In the genomic region with DNA sequence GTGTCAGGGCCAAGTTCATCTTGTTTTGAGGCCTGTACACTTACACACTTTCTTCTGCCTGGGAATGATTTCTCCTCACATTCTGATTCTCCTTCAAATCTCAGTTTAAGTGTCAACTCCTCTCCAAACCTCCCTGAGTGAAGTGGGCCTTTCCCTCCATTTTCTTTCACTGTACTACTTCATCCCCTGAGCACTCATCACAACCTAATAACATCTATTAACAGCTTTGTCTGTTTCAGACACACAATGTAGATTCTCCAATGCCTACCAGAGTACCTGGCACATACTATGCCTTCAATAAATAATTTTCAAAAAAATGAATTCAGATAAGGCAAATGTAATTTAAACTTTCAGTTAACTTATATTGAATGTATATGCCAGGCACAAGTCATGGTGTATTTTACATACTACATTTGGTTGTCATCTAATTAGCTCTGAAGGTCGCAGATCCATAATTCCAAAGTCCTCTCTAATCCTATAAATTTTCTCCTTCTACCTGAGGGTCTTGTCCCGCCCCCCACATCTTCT, we compare ENCODE assay signal across 8 cellular contexts. TPM values are rescaled to one million over a fixed set of nuclear protein-coding genes. Genes with fewer than 3 reads are reported as not detected.
DNase-seq lines count a peak whose midpoint lies in the region; ATAC-seq, FAIRE-seq and TF ChIP-seq lines count a peak whose summit lies in the region.

No MANE protein-coding gene starts in this region.

- intact Hi-C loops in K562 (cut with micrococcal nuclease) = no loop called here

- ATAC-seq in HG03439 (IDR thresholded peaks at IDR 0.05; ENCODE audit: unreplicated experiment) (peak; percentile 4), K562 (no peak)

- H4K20me1 ChIP-seq in K562 (replicated peaks; ENCODE audit: control insufficient read depth, insufficient read depth, low read length) = no peaks in the 10 kb centered on the region

- DNase-seq in NCI-H2171 treated with DMSO at 0.1 percent for 48 hours (lab: John Stamatoyannopoulos, UW) (peak; percentile 41), NCI-H2171 (lab: John Stamatoyannopoulos, UW) (no peak), K562 (ENCODE audit: extremely low read depth in 1 of 4, low spot score in 3 of 4) (peak in 2 of 4 experiments; percentile 1 to 5), GM19239 (ENCODE audit: insufficient read length, low spot score) (no peak), NCI-H748 (lab: John Stamatoyannopoulos, UW; ENCODE audit: unreplicated experiment) (no peak), NCI-H446 treated with DMSO at 0.1 percent for 48 hours (lab: John Stamatoyannopoulos, UW) (no peak)

- FAIRE-seq in K562 (lab: Jason Lieb, UNC) (no peak), GM19239 (lab: Jason Lieb, UNC) (no peak)

- in situ Hi-C loops in K562 (cut with MboI) = no loop called here

- H3K36me3 ChIP-seq in K562 (ENCODE audit: control insufficient read depth, insufficient read depth, low read length) (no peaks in the 10 kb centered on the region), mesodermal cell (ENCODE audit: control insufficient read depth, insufficient read depth, low read length) (peaks cover 2% of the 10 kb centered on the region)

- H3K4me2 ChIP-seq in K562 (ENCODE audit: insufficient read depth, low read length) = peak overlapping the region; percentile 89

- peaks cover 0 to 6% of the 10 kb centered on the region in 2 experiments; a peak in 2 of 5 replicates for H3K4me1 ChIP-seq in K562 (replicated peaks in 1 of 2; ENCODE audit: control insufficient read depth in 2 of 2, insufficient read depth in 2 of 2, low read length in 2 of 2)
- no peaks in the 10 kb centered on the region for H3K4me1 ChIP-seq in mesodermal cell (ENCODE audit: control insufficient read depth, insufficient read depth, low read length, poor library complexity, severe bottlenecking)

- H3K79me2 ChIP-seq in K562 (ENCODE audit: control insufficient read depth, insufficient read depth, low read length) = peaks cover 13% of the 10 kb centered on the region

- no peaks in the 10 kb centered on the region for H3K9me1 ChIP-seq in K562 (ENCODE audit: control insufficient read depth, insufficient read depth, low read length)

- TF ChIP-seq CTCF in K562 (IDR thresholded peaks at IDR 0.05 in 2 of 3, conservative IDR thresholded peaks at IDR 0.05 in 1 of 3; ENCODE audit: insufficient read depth in 2 of 3, low read depth in 1 of 3, low read length in 3 of 3) = no peak

- no peak for TF ChIP-seq POLR2A in K562 (conservative IDR thresholded peaks at IDR 0.05)

- CTCF ChIA-PET in K562 (lab: Yijun Ruan, JAX; ENCODE audit: low intra/inter-chr PET ratio) = no interaction called here

- H3K27me3 ChIP-seq in K562 (ENCODE audit: control insufficient read depth in 2 of 2, insufficient read depth in 2 of 2, low read length in 2 of 2) = no peaks in the 10 kb centered on the region

- H3K4me3 ChIP-seq in K562 = peak overlapping the region; percentile 79
- peak overlapping the region; percentile 92 for H3K4me3 ChIP-seq in mesodermal cell (ENCODE audit: extremely low read depth, insufficient read depth, low read length, poor library complexity, severe bottlenecking)

- POLR2A ChIA-PET in K562 (lab: Yijun Ruan, JAX) = no interaction called here

- H3K9ac ChIP-seq in K562 (ENCODE audit: insufficient read depth in 1 of 2, low read depth in 2 of 2, low read length in 2 of 2) = no peak overlapping the region

- H2AFZ ChIP-seq in K562 (ENCODE audit: low read depth, low read length) = peak overlapping the region; percentile 96

- no peak for TF ChIP-seq EP300 in K562 (IDR thresholded peaks at IDR 0.05; ENCODE audit: low read length)

- no peak for TF ChIP-seq RAD21 in K562 (CRISPR knock-in tag; conservative IDR thresholded peaks at IDR 0.05 in 1 of 2, IDR thresholded peaks at IDR 0.05 in 1 of 2)

- H3K27ac ChIP-seq in K562 (ENCODE audit: extremely low read depth, low read depth, low read length) (no peak overlapping the region; the same call in 2 of the 3 replicates), mesodermal cell (ENCODE audit: low read depth, low read length, severe bottlenecking) (no peak overlapping the region)

- BruUV-seq in K562 (replicated peaks; lab: Mats Ljungman, UMichigan) = no TSS peak

- H3K9me3 ChIP-seq in K562 (replicated peaks; ENCODE audit: control insufficient read depth, insufficient read depth, low read depth, low read length) = no peaks in the 10 kb centered on the region
- no peaks in the 10 kb centered on the region for H3K9me3 ChIP-seq in mesodermal cell (ENCODE audit: control insufficient read depth, low read length)

- 0% methylated on average over 2 of the region's 2 CpGs for WGBS in K562 (ENCODE audit: insufficient coverage, low coverage, missing lambda C conversion rate)
- 0% methylated on average over 1 of the region's 2 CpGs for WGBS in mesodermal cell (ENCODE audit: insufficient coverage in 2 of 2), 2 experiments

TF ChIP-seq in K562, 482 proteins besides CTCF, POLR2A, EP300 and RAD21 (continues in another document):
- TF ChIP-seq, protein P1, sequence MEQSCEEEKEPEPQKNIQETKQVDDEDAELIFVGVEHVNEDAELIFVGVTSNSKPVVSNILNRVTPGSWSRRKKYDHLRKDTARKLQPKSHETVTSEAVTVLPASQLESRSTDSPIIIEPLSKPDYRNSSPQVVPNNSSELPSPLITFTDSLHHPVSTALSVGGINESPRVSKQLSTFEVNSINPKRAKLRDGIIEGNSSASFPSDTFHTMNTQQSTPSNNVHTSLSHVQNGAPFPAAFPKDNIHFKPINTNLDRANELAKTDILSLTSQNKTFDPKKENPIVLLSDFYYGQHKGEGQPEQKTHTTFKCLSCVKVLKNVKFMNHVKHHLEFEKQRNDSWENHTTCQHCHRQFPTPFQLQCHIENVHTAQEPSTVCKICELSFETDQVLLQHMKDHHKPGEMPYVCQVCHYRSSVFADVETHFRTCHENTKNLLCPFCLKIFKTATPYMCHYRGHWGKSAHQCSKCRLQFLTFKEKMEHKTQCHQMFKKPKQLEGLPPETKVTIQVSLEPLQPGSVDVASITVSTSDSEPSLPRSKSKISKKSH (CRISPR knock-in tag; IDR thresholded peaks at IDR 0.05) = no peak
- TF ChIP-seq, protein P2, sequence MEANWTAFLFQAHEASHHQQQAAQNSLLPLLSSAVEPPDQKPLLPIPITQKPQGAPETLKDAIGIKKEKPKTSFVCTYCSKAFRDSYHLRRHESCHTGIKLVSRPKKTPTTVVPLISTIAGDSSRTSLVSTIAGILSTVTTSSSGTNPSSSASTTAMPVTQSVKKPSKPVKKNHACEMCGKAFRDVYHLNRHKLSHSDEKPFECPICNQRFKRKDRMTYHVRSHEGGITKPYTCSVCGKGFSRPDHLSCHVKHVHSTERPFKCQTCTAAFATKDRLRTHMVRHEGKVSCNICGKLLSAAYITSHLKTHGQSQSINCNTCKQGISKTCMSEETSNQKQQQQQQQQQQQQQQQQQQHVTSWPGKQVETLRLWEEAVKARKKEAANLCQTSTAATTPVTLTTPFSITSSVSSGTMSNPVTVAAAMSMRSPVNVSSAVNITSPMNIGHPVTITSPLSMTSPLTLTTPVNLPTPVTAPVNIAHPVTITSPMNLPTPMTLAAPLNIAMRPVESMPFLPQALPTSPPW (CRISPR knock-in tag; IDR thresholded peaks at IDR 0.05) = 0 out of 2 replicates have a peak, but pooled peaks have one; percentile 1

RNA-seq across cellular contexts. Expression of gene COG6, which starts 0.4 kb away (rescaled TPM):
- 26.4 and 84.9 TPM in 2 replicates for total RNA-seq in K562 (2011; cell fraction: chromatin; rRNA removed; ENCODE audit: low replicate concordance)
- 11.5 and 22.0 TPM in 2 replicates for total RNA-seq in K562 (2011; cell fraction: nucleolus; rRNA removed)
- 13.7 and 19.4 TPM in 2 replicates for total RNA-seq in K562 (2011; cell fraction: nucleoplasm; rRNA removed)
- total RNA-seq in K562 (2014; rRNA removed) = 8.6 and 8.7 TPM in 2 replicates
- 11.0 and 12.0 TPM in 2 replicates for total RNA-seq in K562 (2014; rRNA removed; fragmentation: Illumina TruSeq; extraction: Trizol)
- 9.2 and 9.7 TPM in 2 replicates for total RNA-seq in K562 (2015; rRNA removed; fragmentation: Illumina TruSeq; extraction: Trizol)
- 14.0 and 14.8 TPM in 2 replicates for total RNA-seq in K562 (2021)
- polyA plus RNA-seq in K562 (2011; rRNA removed) = 20.0 and 20.9 TPM in 2 replicates
- polyA plus RNA-seq in K562 (2011; cell fraction: cytosol; rRNA removed) = 6.1 and 12.2 TPM in 2 replicates
- polyA plus RNA-seq in K562 (2011; cell fraction: nucleus; rRNA removed) = 7.4 and 17.9 TPM in 2 replicates
- polyA plus RNA-seq in K562 (2012) = 4.4 and 8.2 TPM in 2 replicates
- polyA plus RNA-seq in K562 (2014; fragmentation: Illumina TruSeq; extraction: Trizol) = 7.5 and 9.6 TPM in 2 replicates
- polyA plus RNA-seq in K562 (2014; fragmentation: Nextera tagmentation; extraction: Ambion mirVana) = 1 to 10 TPM; 2.6 to 4.0 TPM
- 7.6 and 8.3 TPM in 2 replicates for polyA plus RNA-seq in K562 (2014; rRNA removed)
- 21.3 and 27.1 TPM in 2 replicates for polyA minus RNA-seq in K562 (2011; rRNA and poly(A)+ RNA removed)
- polyA minus RNA-seq in K562 (2011; cell fraction: cytosol; rRNA and poly(A)+ RNA removed) = 8.7 and 9.2 TPM in 2 replicates
- 27.9 and 65.5 TPM in 2 replicates for polyA minus RNA-seq in K562 (2011; cell fraction: nucleus; rRNA and poly(A)+ RNA removed)
- polyA plus RNA-seq in mesodermal cell (2013, experiment 1 of 2) = 35.4 TPM
- polyA plus RNA-seq in mesodermal cell (2013, experiment 2 of 2) = 38.6 TPM

RNA-seq across cellular contexts. Expression of gene LHFPL6, which starts 52.1 kb away (rescaled TPM):
- not detected in 2 replicates for total RNA-seq in K562 (2011; cell fraction: chromatin; rRNA removed; ENCODE audit: low replicate concordance)
- total RNA-seq in K562 (2011; cell fraction: nucleolus; rRNA removed) = not detected in 2 replicates
- not detected in 2 replicates for total RNA-seq in K562 (2011; cell fraction: nucleoplasm; rRNA removed)
- total RNA-seq in K562 (2014; rRNA removed) = not detected in 2 replicates
- total RNA-seq in K562 (2014; rRNA removed; fragmentation: Illumina TruSeq; extraction: Trizol) = not detected in 2 replicates
- total RNA-seq in K562 (2015; rRNA removed; fragmentation: Illumina TruSeq; extraction: Trizol) = not detected in 2 replicates
- 0.18 TPM in 1 of 2 replicates, not detected in the other for total RNA-seq in K562 (2021)
- polyA plus RNA-seq in K562 (2011; rRNA removed) = not detected in 2 replicates
- polyA plus RNA-seq in K562 (2011; cell fraction: cytosol; rRNA removed) = not detected in 2 replicates
- not detected in 2 replicates for polyA plus RNA-seq in K562 (2011; cell fraction: nucleus; rRNA removed)
- not detected in 2 replicates for polyA plus RNA-seq in K562 (2012)
- polyA plus RNA-seq in K562 (2014; fragmentation: Illumina TruSeq; extraction: Trizol) = not detected in 2 replicates
- not detected for polyA plus RNA-seq in K562 (2014; fragmentation: Nextera tagmentation; extraction: Ambion mirVana)
- not detected in 2 replicates for polyA plus RNA-seq in K562 (2014; rRNA removed)
- polyA minus RNA-seq in K562 (2011; rRNA and poly(A)+ RNA removed) = not detected in 2 replicates
- not detected in 2 replicates for polyA minus RNA-seq in K562 (2011; cell fraction: cytosol; rRNA and poly(A)+ RNA removed)
- polyA minus RNA-seq in K562 (2011; cell fraction: nucleus; rRNA and poly(A)+ RNA removed) = not detected in 2 replicates
- 22.5 TPM for polyA plus RNA-seq in mesodermal cell (2013, experiment 1 of 2)
- polyA plus RNA-seq in mesodermal cell (2013, experiment 2 of 2) = 21.3 TPM
